In genomic region chr15:29109762-29110161, GRCh38 we compare ENCODE assay signal across 33 cellular contexts.
A peak's percentile ranks its signal among the peaks of the same experiment; 100 is the strongest.
DNase-seq lines count a peak whose midpoint lies in the region; ATAC-seq and TF ChIP-seq lines count a peak whose summit lies in the region.
"Had no signal": no experiment of that assay in that cellular context is flagged by ENCODE, and none has a peak within 500 bp of the region (broad histone marks: within the 10 kb centered on the region; RNA-seq: fewer than 3 reads in every experiment).

No MANE protein-coding gene starts in this region.

- H3K27ac Mint-ChIP-seq in H9, result no peak overlapping the region
- H3K27ac Mint-ChIP-seq: B cell; CD14-positive monocyte; CD4-positive, alpha-beta memory T cell; CD4-positive, alpha-beta T cell; CD4-positive, CD25-positive, alpha-beta regulatory T cell; CD8-positive, alpha-beta memory T cell had no signal

- H2BK5ac ChIP-seq in H9 (ENCODE audit: insufficient read length, low read length) (no peak overlapping the region), neuronal stem cell (ENCODE audit: low read length) (no peak overlapping the region)

- TF ChIP-seq CTCF in heart left ventricle (IDR thresholded peaks at IDR 0.05) (no peak), H9 (conservative IDR thresholded peaks at IDR 0.05) (no peak), ovary (IDR thresholded peaks at IDR 0.05) (no peak)

- no peak for TF ChIP-seq POLR2A in heart left ventricle (IDR thresholded peaks at IDR 0.05)
- no peak for TF ChIP-seq POLR2A in ovary (IDR thresholded peaks at IDR 0.05)

- no peak overlapping the region for H3T11ph ChIP-seq in H9 (ENCODE audit: low read length)

- H3K27me3 Mint-ChIP-seq in H9 (ENCODE audit: low read depth), result no peaks in the 10 kb centered on the region; the same call in none of the 2 replicates
- H3K27me3 Mint-ChIP-seq: CD4-positive, alpha-beta memory T cell; CD4-positive, alpha-beta T cell; CD4-positive, CD25-positive, alpha-beta regulatory T cell had no signal

- peaks cover 9 to 17% of the 10 kb centered on the region in 2 experiments for H3K4me1 Mint-ChIP-seq in H9

- H2BK120ac ChIP-seq in H9 (ENCODE audit: low read depth, low read length, poor library complexity, severe bottlenecking) (no peak overlapping the region), neuronal stem cell (ENCODE audit: low read depth, low read length) (no peak overlapping the region)

- H3K56ac ChIP-seq in H9 (ENCODE audit: insufficient read length, low read depth, low read length), result no peak overlapping the region

- H4K91ac ChIP-seq in H9 (ENCODE audit: insufficient read length, low read depth, low read length) (no peak overlapping the region), neuronal stem cell (ENCODE audit: low read depth, low read length, poor library complexity) (no peak overlapping the region)

- no peak overlapping the region for H4K8ac ChIP-seq in H9 (replicated peaks; ENCODE audit: insufficient read length, low read depth, low read length)
- H4K8ac ChIP-seq in neuronal stem cell (ENCODE audit: low read depth, low read length), result no peak overlapping the region

- H3K4me1 ChIP-seq in heart left ventricle (peaks cover 0 to under 1% (median 0%) of the 10 kb centered on the region in 12 donors), H9 (ENCODE audit: insufficient read depth, low read length) (no peaks in the 10 kb centered on the region; the same call in 1 of the 2 replicates), neuronal stem cell (ENCODE audit: control insufficient read depth in 2 of 2, insufficient read depth in 1 of 2, low read depth in 1 of 2, low read length in 2 of 2) (peaks cover 9 to 10% of the 10 kb centered on the region in 2 donors), ovary (ENCODE audit: insufficient read depth) (peaks cover 2% of the 10 kb centered on the region)
- H3K4me1 ChIP-seq: A549, BE2C, Caco-2 had no signal

- H2BK20ac ChIP-seq in H9 (ENCODE audit: low read depth, low read length, poor library complexity, severe bottlenecking), result no peak overlapping the region

- ATAC-seq in left ventricle myocardium superior, result no peak
- ATAC-seq in heart left ventricle, result no peak
- ATAC-seq: A549; CD8-positive, alpha-beta T cell had no signal

- H2BK15ac ChIP-seq in H9 (ENCODE audit: low read depth, low read length) (no peak overlapping the region), neuronal stem cell (ENCODE audit: low read length) (no peak overlapping the region)

- H3K9me3 Mint-ChIP-seq in H9, result no peaks in the 10 kb centered on the region; a peak in 1 of 5 replicates
- H3K9me3 Mint-ChIP-seq: CD4-positive, alpha-beta memory T cell; CD4-positive, alpha-beta T cell; CD8-positive, alpha-beta memory T cell; CD8-positive, alpha-beta T cell had no signal

- H2BK12ac ChIP-seq in H9 (ENCODE audit: insufficient read length, low read depth, low read length), result no peak overlapping the region
- H2BK12ac ChIP-seq in neuronal stem cell (ENCODE audit: low read length), result no peak overlapping the region

- H3K23me2 ChIP-seq in H9 (ENCODE audit: insufficient read length, low read depth, low read length, poor library complexity, severe bottlenecking), result no peaks in the 10 kb centered on the region

- no peak overlapping the region for H3K4ac ChIP-seq in H9 (ENCODE audit: low read depth, low read length)
- no peak overlapping the region for H3K4ac ChIP-seq in neuronal stem cell (ENCODE audit: low read length)

- no peak overlapping the region for H3K4me3 Mint-ChIP-seq in H9
- H3K4me3 Mint-ChIP-seq: B cell; CD14-positive monocyte; CD4-positive, alpha-beta memory T cell; CD4-positive, alpha-beta T cell; CD4-positive, CD25-positive, alpha-beta regulatory T cell; CD8-positive, alpha-beta memory T cell; CD8-positive, alpha-beta T cell had no signal

- H3K4me3 ChIP-seq in heart left ventricle (no peak overlapping the region), neuronal stem cell (ENCODE audit: low read length in 2 of 2) (no peak overlapping the region), ovary (no peak overlapping the region)
- H3K4me3 ChIP-seq: A549; BLaER1; BLaER1 treated with 17β-estradiol and CSF1 and Interleukin-3, amounts not matched to agents 10 nM and 100 nM had no signal

- H3K36me3 ChIP-seq in heart left ventricle, result no peaks in the 10 kb centered on the region
- H3K36me3 ChIP-seq in neuronal stem cell (replicated peaks in 1 of 2; ENCODE audit: control insufficient read depth in 2 of 2, insufficient read depth in 2 of 2, low read length in 2 of 2), result peaks cover 15 to 53% of the 10 kb centered on the region in 2 donors
- no peaks in the 10 kb centered on the region for H3K36me3 ChIP-seq in ovary

- H3K18ac ChIP-seq in H9 (ENCODE audit: insufficient read length, low read depth, low read length) (no peak overlapping the region), neuronal stem cell (ENCODE audit: low read length) (no peak overlapping the region)

- H3K9ac ChIP-seq in H9 (ENCODE audit: extremely low read depth, insufficient read length, low read length) (no peak overlapping the region), neuronal stem cell (ENCODE audit: low read depth, low read length, poor library complexity) (peak overlapping the region; percentile 56)
- H3K9ac ChIP-seq: BLaER1; BLaER1 treated with 17β-estradiol and CSF1 and Interleukin-3, amounts not matched to agents 10 nM and 100 nM had no signal

- H2AFZ ChIP-seq in H9 (ENCODE audit: low read length) (no peak overlapping the region), neuronal stem cell (ENCODE audit: low read length) (no peak overlapping the region)

- DNase-seq in left ventricle myocardium superior, result peak; percentile 22
- no peak for DNase-seq in heart left ventricle
- DNase-seq in H9, result no peak
- DNase-seq in neuronal stem cell (ENCODE audit: low spot score), result no peak
- DNase-seq in kidney glomerular epithelial cell (lab: John Stamatoyannopoulos, UW), result no peak
- no peak for DNase-seq in ovary
- DNase-seq: 8988T; ACHN; AML-193; BE2C; C1 segment of cervical spinal cord; Caco-2; Calu3; CD4-positive, alpha-beta memory T cell; CD4-positive, alpha-beta T cell; CD4-positive, CD25-positive, alpha-beta regulatory T cell; CD8-positive, alpha-beta memory T cell; COR-L47; DMS 273 treated with DMSO at 0.1 percent for 48 hours; DMS153; DMS53; DMS79; DMS79 treated with DMSO at 0.1 percent for 48 hours; DND-41; EL had no signal

- H3K9me3 ChIP-seq in heart left ventricle (no peaks in the 10 kb centered on the region), H9 (ENCODE audit: control insufficient read depth, low read depth, low read length) (no peaks in the 10 kb centered on the region), neuronal stem cell (replicated peaks in 1 of 2; ENCODE audit: control insufficient read depth in 2 of 2, insufficient read depth in 1 of 2, low read depth in 1 of 2, low read length in 2 of 2) (no peaks in the 10 kb centered on the region), ovary (no peaks in the 10 kb centered on the region)
- H3K9me3 ChIP-seq: A549; BE2C; BLaER1; BLaER1 treated with 17β-estradiol and CSF1 and Interleukin-3, amounts not matched to agents 10 nM and 100 nM; Caco-2 had no signal

- TF ChIP-seq EP300 in ovary (IDR thresholded peaks at IDR 0.05), result no peak

- H3K4me2 ChIP-seq in H9 (ENCODE audit: insufficient read depth, insufficient read length, low read length), result no peak overlapping the region
- H3K4me2 ChIP-seq in neuronal stem cell (ENCODE audit: insufficient read depth, low read length, poor library complexity, severe bottlenecking), result no peak overlapping the region
- H3K4me2 ChIP-seq: A549, BLaER1 had no signal

- H3K36me3 Mint-ChIP-seq in H9 (ENCODE audit: insufficient read depth in 1 of 3, low read depth in 3 of 3), result peaks cover 0 to 2% (median 0%) of the 10 kb centered on the region in 3 experiments; a peak in 3 of 7 replicates
- H3K36me3 Mint-ChIP-seq: CD14-positive monocyte had no signal

- no peak overlapping the region for H2AK5ac ChIP-seq in H9 (ENCODE audit: insufficient read length, low read length)
- no peak overlapping the region for H2AK5ac ChIP-seq in neuronal stem cell (ENCODE audit: low read depth, low read length)

- H3K79me1 ChIP-seq in H9 (ENCODE audit: insufficient read depth, low read depth, low read length, poor library complexity, severe bottlenecking) (no peaks in the 10 kb centered on the region), neuronal stem cell (ENCODE audit: low read depth, low read length) (peaks cover 7% of the 10 kb centered on the region)

- no peak overlapping the region for H3K23ac ChIP-seq in H9 (ENCODE audit: insufficient read length, low read depth, low read length)
- peak overlapping the region; percentile 80 for H3K23ac ChIP-seq in neuronal stem cell (ENCODE audit: low read depth, low read length, poor library complexity)

- H4K20me1 ChIP-seq in H9 (ENCODE audit: control insufficient read depth, insufficient read depth, insufficient read length), result no peaks in the 10 kb centered on the region
- H4K20me1 ChIP-seq: BLaER1 had no signal

- H3K79me2 ChIP-seq in H9 (ENCODE audit: insufficient read depth, low read length), result no peaks in the 10 kb centered on the region

- H3K14ac ChIP-seq in H9 (ENCODE audit: insufficient read depth, low read length), result peak overlapping the region; percentile 8; the same call in 1 of the 2 replicates
- no peak overlapping the region for H3K14ac ChIP-seq in neuronal stem cell (ENCODE audit: low read length)

- no peak overlapping the region for H4K5ac ChIP-seq in H9 (ENCODE audit: insufficient read length, low read depth, low read length)

- intact Hi-C loops in left ventricle myocardium superior (cut with micrococcal nuclease), result no loop called here
- intact Hi-C loops in heart left ventricle (cut with DNase I), result loop anchor here in 1 of 10 donors (10.0 kb wide), 1 partner anchor 225 kb away; the partner anchor contains the start of gene APBA2
- intact Hi-C loops in ovary (cut with DNase I), result no loop called here

- peaks cover 0 to 29% (median 9%) of the 10 kb centered on the region in 9 donors for H3K27me3 ChIP-seq in heart left ventricle
- no peaks in the 10 kb centered on the region for H3K27me3 ChIP-seq in H9 (ENCODE audit: insufficient read depth, low read length)
- no peaks in the 10 kb centered on the region for H3K27me3 ChIP-seq in neuronal stem cell (ENCODE audit: control insufficient read depth in 3 of 3, insufficient read depth in 3 of 3, low read depth in 1 of 3, low read length in 3 of 3)
- no peaks in the 10 kb centered on the region for H3K27me3 ChIP-seq in ovary
- H3K27me3 ChIP-seq: BE2C; BLaER1; BLaER1 treated with 17β-estradiol and CSF1 and Interleukin-3, amounts not matched to agents 10 nM and 100 nM had no signal

- WGBS in heart left ventricle, 4 donors, result 88 to 94% (median 93%) methylated on average over 7 to 10 of the region's 10 CpGs
- WGBS in H9 (ENCODE audit: extremely low coverage, insufficient read length, low lambda C conversion rate), result no CpG with 5 or more reads among the region's 10 CpGs
- WGBS in neuronal stem cell (ENCODE audit: extremely low coverage in 2 of 2, insufficient read length in 2 of 2, insufficient replicate concordance in 1 of 2), 2 donors, result no CpG with 5 or more reads among the region's 10 CpGs
- 88 to 95% (median 94%) methylated on average over 10 of the region's 10 CpGs for WGBS in ovary, 3 donors

- H3K27ac ChIP-seq in heart left ventricle (no peak overlapping the region), H9 (ENCODE audit: insufficient read length, low read depth, low read length) (no peak overlapping the region), neuronal stem cell (replicated peaks; ENCODE audit: low read length) (no peak overlapping the region), ovary (no peak overlapping the region)
- H3K27ac ChIP-seq: 22Rv1; A549; BLaER1; BLaER1 treated with 17β-estradiol and CSF1 and Interleukin-3, amounts not matched to agents 10 nM and 100 nM; C4-2B had no signal
